11 cellular contexts compared by ENCODE assay signal in the genomic region with DNA sequence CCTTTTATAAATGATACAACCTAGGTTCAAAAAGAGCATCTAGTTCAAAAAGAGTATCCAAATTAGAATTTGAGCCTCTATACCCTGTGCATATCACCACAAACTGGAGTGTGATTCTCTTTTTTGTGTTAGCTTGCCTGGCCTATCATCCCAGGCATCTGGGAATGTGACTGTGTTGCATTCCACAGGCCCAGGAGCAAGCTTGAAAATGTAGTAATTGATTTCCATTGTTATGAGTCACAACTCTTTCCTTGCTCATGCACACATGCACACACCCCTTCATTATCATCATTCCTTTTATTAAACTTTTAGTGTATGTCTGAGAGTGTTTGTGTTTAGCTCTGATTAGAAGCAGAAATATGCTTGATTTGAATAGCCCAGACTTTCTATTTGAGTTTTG.
DNase-seq lines count a peak whose midpoint lies in the region; FAIRE-seq and TF ChIP-seq lines count a peak whose summit lies in the region.
"Had no signal": no experiment of that assay in that cellular context is flagged by ENCODE, and none has a peak within 500 bp of the region (broad histone marks: within the 10 kb centered on the region; RNA-seq: fewer than 3 reads in every experiment).

No MANE protein-coding gene starts in this region.

- H3K4me3 ChIP-seq in breast epithelium (no peak overlapping the region), adipocyte (ENCODE audit: low read length) (no peak overlapping the region), iPS-20b (ENCODE audit: low read length) (0 out of 2 replicates have a peak overlapping the region, but pooled peaks have one; percentile 7)

- in situ Hi-C loops in GM13976 (cut with MboI; ENCODE audit: low sequenced_read_pairs, unreplicated experiment) = no loop called here

- CTCF ChIA-PET in MCF 10A (lab: Yijun Ruan, JAX) = interaction anchor here (1.0 kb wide), 1 partner anchor 10 kb away, joined by 3 read pairs; no protein-coding TSS in a partner anchor

- no peaks in the 10 kb centered on the region for H3K27me3 ChIP-seq in breast epithelium
- no peaks in the 10 kb centered on the region for H3K27me3 ChIP-seq in adipocyte (replicated peaks; ENCODE audit: control insufficient read depth, insufficient read depth, low read length)
- H3K27me3 ChIP-seq in iPS-20b (ENCODE audit: insufficient read depth, low read length) = no peaks in the 10 kb centered on the region

- H3K36me3 Mint-ChIP-seq in MCF 10A (ENCODE audit: insufficient read depth, unreplicated experiment) = peaks cover 34% of the 10 kb centered on the region
- H3K36me3 Mint-ChIP-seq: activated naive CD8-positive, alpha-beta T cell treated with anti-CD3 and anti-CD28 coated beads, Interleukin-2, amount 10 ng/mL, durations not matched to agents 7 days and 5 days had no signal

- H3K27ac Mint-ChIP-seq in MCF 10A (ENCODE audit: low read depth, unreplicated experiment) = peak overlapping the region; percentile 16
- H3K27ac Mint-ChIP-seq: activated naive CD8-positive, alpha-beta T cell treated with anti-CD3 and anti-CD28 coated beads, Interleukin-2, amount 10 ng/mL, durations not matched to agents 7 days and 5 days had no signal

- no peaks in the 10 kb centered on the region for H3K27me3 Mint-ChIP-seq in MCF 10A (ENCODE audit: insufficient read depth, unreplicated experiment)
- H3K27me3 Mint-ChIP-seq: activated naive CD8-positive, alpha-beta T cell treated with anti-CD3 and anti-CD28 coated beads, Interleukin-2, amount 10 ng/mL, durations not matched to agents 7 days and 5 days had no signal

- no peak for TF ChIP-seq CTCF in MCF 10A (IDR thresholded peaks at IDR 0.05; ENCODE audit: unreplicated experiment)
- no peak for TF ChIP-seq CTCF in breast epithelium (IDR thresholded peaks at IDR 0.05)
- no peak for TF ChIP-seq CTCF in GM13976 (IDR thresholded peaks at IDR 0.05; ENCODE audit: borderline replicate concordance, control extremely low read depth, extremely low read depth, insufficient read depth, missing control alignments)

- H3K9ac ChIP-seq in adipocyte (ENCODE audit: low read length) (no peak overlapping the region), iPS-20b (ENCODE audit: low read depth, low read length) (no peak overlapping the region)

- DNase-seq in MCF 10A (ENCODE audit: unreplicated experiment) (peak; percentile 66), breast epithelium (ENCODE audit: low spot score in 2 of 2) (no peak), adipocyte (ENCODE audit: low read depth) (peak; percentile 84), urothelium cell line (ENCODE audit: low spot score) (peak; percentile 68), GM13976 (ENCODE audit: low spot score) (no peak), pons (ENCODE audit: low spot score) (no peak), LoVo (ENCODE audit: low spot score) (no peak)
- DNase-seq: activated naive CD8-positive, alpha-beta T cell treated with anti-CD3 and anti-CD28 coated beads, Interleukin-2, amount 10 ng/mL, durations not matched to agents 7 days and 5 days; NCI-H2171; T-helper 9 cell had no signal

- TF ChIP-seq POLR2A in breast epithelium (IDR thresholded peaks at IDR 0.05) = no peak

- H3K9me3 Mint-ChIP-seq in MCF 10A (ENCODE audit: unreplicated experiment) = no peaks in the 10 kb centered on the region
- H3K9me3 Mint-ChIP-seq: activated naive CD8-positive, alpha-beta T cell treated with anti-CD3 and anti-CD28 coated beads, Interleukin-2, amount 10 ng/mL, durations not matched to agents 7 days and 5 days had no signal

- H3K36me3 ChIP-seq in breast epithelium (no peaks in the 10 kb centered on the region), adipocyte (ENCODE audit: control insufficient read depth, insufficient read depth, low read length, severe bottlenecking) (peaks cover 15% of the 10 kb centered on the region), iPS-20b (ENCODE audit: insufficient read depth, low read depth, low read length) (no peaks in the 10 kb centered on the region)

- no peak for FAIRE-seq in urothelium cell line (lab: Jason Lieb, UNC)

- peaks cover 16% of the 10 kb centered on the region for H3K4me1 Mint-ChIP-seq in MCF 10A (ENCODE audit: insufficient read depth, unreplicated experiment)
- H3K4me1 Mint-ChIP-seq: activated naive CD8-positive, alpha-beta T cell treated with anti-CD3 and anti-CD28 coated beads, Interleukin-2, amount 10 ng/mL, durations not matched to agents 7 days and 5 days had no signal

- H3K4me1 ChIP-seq in breast epithelium (no peaks in the 10 kb centered on the region), adipocyte (ENCODE audit: control insufficient read depth, insufficient read depth, low read length) (peaks cover 17% of the 10 kb centered on the region), iPS-20b (ENCODE audit: insufficient read depth, low read length) (peaks cover 22% of the 10 kb centered on the region)

- no peak overlapping the region for H3K4me3 Mint-ChIP-seq in MCF 10A (ENCODE audit: unreplicated experiment)
- H3K4me3 Mint-ChIP-seq: activated naive CD8-positive, alpha-beta T cell treated with anti-CD3 and anti-CD28 coated beads, Interleukin-2, amount 10 ng/mL, durations not matched to agents 7 days and 5 days had no signal

- intact Hi-C loops in MCF 10A (cut with micrococcal nuclease) = loop anchor here (1.0 to 2.0 kb wide), 2 partner anchors 74 to 111 kb away; a partner anchor contains a TSS
- intact Hi-C loops in breast epithelium (cut with DNase I; ENCODE audit: low total_unique reads) = no loop called here

- H3K9me3 ChIP-seq in breast epithelium (no peaks in the 10 kb centered on the region), adipocyte (ENCODE audit: control insufficient read depth, low read length) (no peaks in the 10 kb centered on the region), iPS-20b (ENCODE audit: insufficient read depth, low read depth, low read length) (no peaks in the 10 kb centered on the region)

- BruUV-seq in MCF 10A (replicated peaks; lab: Mats Ljungman, UMichigan) = no TSS peak

- H3K27ac ChIP-seq in breast epithelium (peak overlapping the region in 1 of 2 donors; percentile 48), iPS-20b (ENCODE audit: low read length) (no peak overlapping the region)

- POLR2A ChIA-PET in MCF 10A (lab: Yijun Ruan, JAX) = interaction anchor here (0.6 to 4.4 kb wide), 13 partner anchors 10 to 417 kb away, joined by 3 to 48 read pairs (median 4); a partner anchor contains a TSS

Comparison
In these comparisons a context has a peak if more than half of its experiments do, and no peak if none do; other contexts are left out.
1. DNase-seq: peak in MCF 10A (single experiment), adipocyte (single experiment) and urothelium cell line (single experiment); none in breast epithelium (0 of 2), GM13976 (single experiment), pons (single experiment) and LoVo (single experiment).